ENCODE assay signal across 11 cellular contexts in genomic region chr10:129977794-129978193, GRCh38. TPM values are rescaled to one million over a fixed set of nuclear protein-coding genes. Genes with fewer than 3 reads are reported as not detected.
"Had no signal": no experiment of that assay in that cellular context is flagged by ENCODE, and none has a peak within 500 bp of the region (broad histone marks: within the 10 kb centered on the region; RNA-seq: fewer than 3 reads in every experiment).

No MANE protein-coding gene starts in this region.

- H3K27ac ChIP-seq: GM23248, HL-60 had no signal

- H3K9me3 ChIP-seq: HAP-1 had no signal

- H3K27ac Mint-ChIP-seq: HFFc6 had no signal

- ATAC-seq: HCT116, HepG2 had no signal

- H2AFZ ChIP-seq: GM23248 had no signal

- H3K4me3 ChIP-seq: GM23248, HAP-1 had no signal

- H3K9me3 Mint-ChIP-seq: HFFc6 had no signal

- H3K9ac ChIP-seq: GM23248 had no signal

- H3K4me3 Mint-ChIP-seq: HFFc6 had no signal

- DNase-seq: GM23248, GOT3, H7, HFFc6, KG1 had no signal

- H3K36me3 Mint-ChIP-seq: IgD-negative memory B cell had no signal

- H3K4me1 ChIP-seq: HAP-1 had no signal

- H3K36me3 ChIP-seq: HAP-1 had no signal

- FAIRE-seq: HepG2 had no signal

- H3K4me1 Mint-ChIP-seq: IgD-negative memory B cell had no signal

RNA-seq across cellular contexts. Expression of gene EBF3, which starts 13.7 kb away (rescaled TPM):
- total RNA-seq: HepG2, HT1080 had no signal
- polyA plus RNA-seq: HepG2, IgD-negative memory B cell had no signal
